18 cellular contexts compared by ENCODE assay signal in the genomic region with DNA sequence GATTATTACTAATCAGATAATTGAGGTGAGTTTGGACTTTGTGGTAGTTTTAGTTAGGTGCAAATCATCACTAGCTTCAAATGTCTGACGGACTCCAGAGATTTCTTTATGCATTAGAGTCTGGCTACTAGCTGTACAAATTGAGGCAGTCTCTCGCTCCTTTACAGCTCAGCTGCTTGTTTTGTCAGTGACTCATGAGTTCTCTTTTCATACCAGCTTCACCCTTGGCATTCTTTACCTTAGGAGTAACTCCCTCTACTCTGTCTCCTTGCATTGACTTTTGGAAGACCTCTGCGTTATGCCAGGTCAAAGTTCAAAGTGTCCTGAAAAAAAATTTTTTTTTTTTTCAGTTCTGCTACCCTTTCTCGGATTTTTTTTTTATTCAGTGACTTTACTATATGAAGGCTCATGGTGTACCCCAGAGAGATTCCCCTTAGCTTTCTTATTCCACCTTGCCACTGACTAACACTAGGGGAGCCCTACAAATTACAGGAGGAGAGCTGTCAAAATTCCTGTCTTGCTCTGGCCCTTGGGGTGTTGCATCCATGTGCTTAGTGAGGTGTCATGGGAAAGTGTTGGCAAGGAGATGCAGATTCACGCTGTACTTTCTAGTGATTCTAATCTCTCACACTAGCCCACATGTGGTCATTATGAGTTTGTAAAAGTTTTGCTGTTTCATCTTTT.
DNase-seq lines count a peak whose midpoint lies in the region; ATAC-seq and TF ChIP-seq lines count a peak whose summit lies in the region.
"Had no signal": no experiment of that assay in that cellular context is flagged by ENCODE, and none has a peak within 500 bp of the region (broad histone marks: within the 10 kb centered on the region; RNA-seq: fewer than 3 reads in every experiment).

No MANE protein-coding gene starts in this region.

- H3K27ac Mint-ChIP-seq in effector memory CD8-positive, alpha-beta T cell, result no peak overlapping the region

- H3K4me1 ChIP-seq in upper lobe of left lung, result no peaks in the 10 kb centered on the region
- H3K4me1 ChIP-seq: gastrocnemius medialis, parathyroid adenoma, SJCRH30 had no signal

- no peaks in the 10 kb centered on the region for H3K36me3 Mint-ChIP-seq in effector memory CD8-positive, alpha-beta T cell (ENCODE audit: insufficient read depth)

- 84 to 85% methylated on average over 5 of the region's 5 CpGs for WGBS in upper lobe of left lung, 2 donors

- in situ Hi-C loops in brain microvascular endothelial cell (cut with HindIII; ENCODE audit: low pct_ligation_motif_present, low sequenced_read_pairs), result no loop called here

- TF ChIP-seq CTCF in brain microvascular endothelial cell (IDR thresholded peaks at IDR 0.05; ENCODE audit: low read depth, low read length, missing control alignments) (peak; percentile 48), upper lobe of left lung (IDR thresholded peaks at IDR 0.05) (no peak)

- H3K36me3 ChIP-seq in brain microvascular endothelial cell (replicated peaks) (no peaks in the 10 kb centered on the region), upper lobe of left lung (no peaks in the 10 kb centered on the region)
- H3K36me3 ChIP-seq: gastrocnemius medialis, SJCRH30 had no signal

- no peak overlapping the region for H3K27ac ChIP-seq in brain microvascular endothelial cell
- H3K27ac ChIP-seq in upper lobe of left lung, result no peak overlapping the region
- H3K27ac ChIP-seq: coronary artery, gastrocnemius medialis, GM23248, parathyroid adenoma, SJCRH30 had no signal

- H3K27me3 ChIP-seq in brain microvascular endothelial cell (replicated peaks), result no peaks in the 10 kb centered on the region
- H3K27me3 ChIP-seq in upper lobe of left lung, result no peaks in the 10 kb centered on the region
- H3K27me3 ChIP-seq: gastrocnemius medialis, SJCRH30 had no signal

- H3K4me1 Mint-ChIP-seq in effector memory CD8-positive, alpha-beta T cell (ENCODE audit: low read depth in 2 of 2), result no peaks in the 10 kb centered on the region

- H3K4me3 ChIP-seq in brain microvascular endothelial cell (ENCODE audit: low read depth, low read length) (no peak overlapping the region), skeletal muscle cell (ENCODE audit: low read depth, low read length) (no peak overlapping the region), upper lobe of left lung (no peak overlapping the region)
- H3K4me3 ChIP-seq: coronary artery, gastrocnemius medialis, GM23248, SJCRH30 had no signal

- no peaks in the 10 kb centered on the region for H3K27me3 Mint-ChIP-seq in effector memory CD8-positive, alpha-beta T cell

- H3K9me3 ChIP-seq in upper lobe of left lung, result no peaks in the 10 kb centered on the region
- H3K9me3 ChIP-seq: gastrocnemius medialis, SJCRH30 had no signal

- no peak for TF ChIP-seq POLR2A in upper lobe of left lung (IDR thresholded peaks at IDR 0.05)

- DNase-seq in HT1080 (ENCODE audit: low read depth) (peak; percentile 61), brain microvascular endothelial cell (peak; percentile 63), glomerular visceral epithelial cell (ENCODE audit: extremely low spot score) (peak; percentile 38), skeletal muscle cell (ENCODE audit: low read depth) (peak; percentile 58), NCI-H1092 (lab: John Stamatoyannopoulos, UW) (no peak), upper lobe of left lung (no peak)
- DNase-seq in central memory CD4-positive, alpha-beta T cell, result no peak
- no peak for DNase-seq in effector memory CD8-positive, alpha-beta T cell
- DNase-seq: activated CD4-positive, alpha-beta T cell treated with anti-CD3 and anti-CD28 coated beads, Interleukin-2, amount 50 U/mL, for 1 hour; activated T-cell treated with anti-CD3 and anti-CD28 coated beads, Interleukin-2, amount 50 U/mL, for 4 hours; DMS153; gastrocnemius medialis; GM23248; NCI-H1092 treated with DMSO at 0.1 percent for 48 hours; SJCRH30; stimulated activated naive CD4-positive, alpha-beta T cell treated with Interleukin-2 at 50 U/mL for 16 hours had no signal

- H3K9me3 Mint-ChIP-seq in effector memory CD8-positive, alpha-beta T cell, result no peaks in the 10 kb centered on the region

- H3K4me3 Mint-ChIP-seq in effector memory CD8-positive, alpha-beta T cell, result no peak overlapping the region
- H3K4me3 Mint-ChIP-seq: activated T-cell treated with anti-CD3 and anti-CD28 coated beads, Interleukin-2, amount 50 U/mL, for 4 hours had no signal

- no peak for ATAC-seq in effector memory CD8-positive, alpha-beta T cell (replicated peaks)
- ATAC-seq in upper lobe of left lung (ENCODE audit: low FRiP score in 2 of 2), result no peak
- ATAC-seq: activated T-cell treated with anti-CD3 and anti-CD28 coated beads, Interleukin-2, amount 50 U/mL, for 4 hours; gastrocnemius medialis had no signal

- TF ChIP-seq EP300 in upper lobe of left lung (IDR thresholded peaks at IDR 0.05), result no peak

Comparison
In these comparisons a context has a peak if more than half of its experiments do, and no peak if none do; other contexts are left out.
1. DNase-seq: peak in HT1080 (single experiment), brain microvascular endothelial cell (single experiment), glomerular visceral epithelial cell (single experiment) and skeletal muscle cell (single experiment); none in central memory CD4-positive, alpha-beta T cell (single experiment), NCI-H1092 (single experiment), effector memory CD8-positive, alpha-beta T cell (0 of 3) and upper lobe of left lung (0 of 2).